ENCODE assay signal across 17 cellular contexts in genomic region chr10:119286983-119287612, GRCh38.
DNase-seq lines count a peak whose midpoint lies in the region; ATAC-seq and TF ChIP-seq lines count a peak whose summit lies in the region.
"Had no signal": no experiment of that assay in that cellular context is flagged by ENCODE, and none has a peak within 500 bp of the region (broad histone marks: within the 10 kb centered on the region; RNA-seq: fewer than 3 reads in every experiment).

No MANE protein-coding gene starts in this region.

- H3K27me3 ChIP-seq in WERI-Rb-1 (ENCODE audit: insufficient read depth, low read depth, severe bottlenecking) (no peaks in the 10 kb centered on the region), esophagus squamous epithelium (no peaks in the 10 kb centered on the region), thyroid gland (no peaks in the 10 kb centered on the region)

- no peaks in the 10 kb centered on the region for H3K27me3 Mint-ChIP-seq in activated naive CD4-positive, alpha-beta T cell treated with anti-CD3 and anti-CD28 coated beads, Interleukin-2, amount 50 U/mL, for 24 hours

- H3K9me3 ChIP-seq in WERI-Rb-1 (ENCODE audit: severe bottlenecking) (no peaks in the 10 kb centered on the region), esophagus squamous epithelium (no peaks in the 10 kb centered on the region), thyroid gland (no peaks in the 10 kb centered on the region)
- H3K9me3 ChIP-seq: SK-N-SH had no signal

- no peaks in the 10 kb centered on the region for H3K36me3 ChIP-seq in WERI-Rb-1
- H3K36me3 ChIP-seq in esophagus squamous epithelium, result no peaks in the 10 kb centered on the region
- H3K36me3 ChIP-seq in thyroid gland, result no peaks in the 10 kb centered on the region

- no peak for DNase-seq in activated naive CD4-positive, alpha-beta T cell (lab: John Stamatoyannopoulos, UW)
- DNase-seq in WERI-Rb-1, result no peak
- no peak for DNase-seq in esophagus squamous epithelium (lab: John Stamatoyannopoulos, UW)
- no peak for DNase-seq in thyroid gland
- no peak for DNase-seq in NOMO-1 (lab: John Stamatoyannopoulos, UW; ENCODE audit: unreplicated experiment in 2 of 2)
- no peak for DNase-seq in germinal center (ENCODE audit: low spot score)
- DNase-seq: COR-L47; effector memory CD4-positive, alpha-beta T cell; mesenchymal stem cell; NCI-H1930; NK-92 treated with Interleukin-12 subunit alpha and Interleukin-12 subunit beta, amount 100 ng/mL, for 24 hours; SK-N-SH; stimulated activated CD4-positive, alpha-beta T cell treated with anti-CD3 and anti-CD28 coated beads, Interleukin-15, amount 100 ng/mL, for 24 hours; stimulated activated naive CD4-positive, alpha-beta T cell treated with Interleukin-2 at 50 U/mL for 16 hours had no signal

- intact Hi-C loops in esophagus squamous epithelium (cut with DNase I), result no loop called here
- intact Hi-C loops in thyroid gland (cut with DNase I), result no loop called here

- no peak overlapping the region for H3K4me3 Mint-ChIP-seq in activated naive CD4-positive, alpha-beta T cell treated with anti-CD3 and anti-CD28 coated beads, Interleukin-2, amount 50 U/mL, for 24 hours
- H3K4me3 Mint-ChIP-seq: GM23338 had no signal

- H3K4me1 Mint-ChIP-seq in activated naive CD4-positive, alpha-beta T cell treated with anti-CD3 and anti-CD28 coated beads, Interleukin-2, amount 50 U/mL, for 24 hours, result peaks cover 91% of the 10 kb centered on the region

- ATAC-seq in GM21528 (IDR thresholded peaks at IDR 0.05; ENCODE audit: low FRiP score, unreplicated experiment), result no peak
- ATAC-seq: GM23338 had no signal

- peak overlapping the region; percentile 92 for H3K27ac Mint-ChIP-seq in activated naive CD4-positive, alpha-beta T cell treated with anti-CD3 and anti-CD28 coated beads, Interleukin-2, amount 50 U/mL, for 24 hours
- H3K27ac Mint-ChIP-seq: GM23338 had no signal

- no peaks in the 10 kb centered on the region for H3K36me3 Mint-ChIP-seq in activated naive CD4-positive, alpha-beta T cell treated with anti-CD3 and anti-CD28 coated beads, Interleukin-2, amount 50 U/mL, for 24 hours

- H3K27ac ChIP-seq in WERI-Rb-1 (peak overlapping the region; percentile 27; the same call in 1 of the 2 replicates), esophagus squamous epithelium (peak overlapping the region in 3 of 4 donors; percentile 14 to 72 (median 33)), thyroid gland (peak overlapping the region in 2 of 3 donors; percentile 87)

- H3K4me1 ChIP-seq in esophagus squamous epithelium (peaks cover 8 to 93% (median 56%) of the 10 kb centered on the region in 3 donors), thyroid gland (peaks cover 77 to 89% of the 10 kb centered on the region in 2 donors)

- no peak for TF ChIP-seq CTCF in WERI-Rb-1 (IDR thresholded peaks at IDR 0.05; ENCODE audit: low read depth, low read length)
- no peak for TF ChIP-seq CTCF in esophagus squamous epithelium (IDR thresholded peaks at IDR 0.05)
- TF ChIP-seq CTCF in thyroid gland (IDR thresholded peaks at IDR 0.05), result no peak

- no peaks in the 10 kb centered on the region for H3K9me3 Mint-ChIP-seq in activated naive CD4-positive, alpha-beta T cell treated with anti-CD3 and anti-CD28 coated beads, Interleukin-2, amount 50 U/mL, for 24 hours
- H3K9me3 Mint-ChIP-seq: GM23338 had no signal

- TF ChIP-seq POLR2A in esophagus squamous epithelium (IDR thresholded peaks at IDR 0.05) (no peak), thyroid gland (IDR thresholded peaks at IDR 0.05) (no peak)

- H3K4me3 ChIP-seq in WERI-Rb-1 (ENCODE audit: low read depth, low read length) (no peak overlapping the region), esophagus squamous epithelium (no peak overlapping the region), thyroid gland (replicated peaks in 1 of 3) (no peak overlapping the region)
- H3K4me3 ChIP-seq: GM23338 had no signal

- WGBS in esophagus squamous epithelium, 2 donors, result 78 to 84% methylated on average over 2 of the region's 2 CpGs
- 94 to 96% methylated on average over 2 of the region's 2 CpGs for WGBS in thyroid gland, 2 donors

Comparison
In these comparisons a context has a peak if more than half of its experiments do, and no peak if none do; other contexts are left out.
1. H3K27ac ChIP-seq: peak in every context shown above with its lines; median percentile 87 in thyroid gland; 33 in esophagus squamous epithelium; 27 in WERI-Rb-1.